16 cellular contexts compared by ENCODE assay signal in genomic region chr5:123811771-123812170, GRCh38.
DNase-seq lines count a peak whose midpoint lies in the region; ATAC-seq and TF ChIP-seq lines count a peak whose summit lies in the region.
"Had no signal": no experiment of that assay in that cellular context is flagged by ENCODE, and none has a peak within 500 bp of the region (broad histone marks: within the 10 kb centered on the region; RNA-seq: fewer than 3 reads in every experiment).

No MANE protein-coding gene starts in this region.

- H3K27ac Mint-ChIP-seq in Caco-2 (ENCODE audit: unreplicated experiment) (peak overlapping the region; percentile 73), neural crest cell (ENCODE audit: unreplicated experiment) (no peak overlapping the region)
- H3K27ac Mint-ChIP-seq: CD4-positive, alpha-beta T cell; H9 had no signal

- BruUV-seq in Caco-2 (replicated peaks; lab: Mats Ljungman, UMichigan), result no TSS peak
- no TSS peak for BruUV-seq in Panc1 (replicated peaks; lab: Mats Ljungman, UMichigan)
- BruUV-seq in OCI-LY7 (replicated peaks; lab: Mats Ljungman, UMichigan), result no TSS peak

- H3K9me2 ChIP-seq in OCI-LY7 (ENCODE audit: insufficient read depth, low read length), result no peaks in the 10 kb centered on the region

- no peak for ATAC-seq in Panc1
- ATAC-seq: K562 had no signal

- H3K4me2 ChIP-seq in OCI-LY7 (ENCODE audit: low read length), result no peak overlapping the region

- H3K27me3 ChIP-seq in Caco-2 (replicated peaks; ENCODE audit: control insufficient read depth, insufficient read depth, low read length) (no peaks in the 10 kb centered on the region), HUES6 (ENCODE audit: control insufficient read depth, insufficient read depth, low read length) (no peaks in the 10 kb centered on the region), Panc1 (ENCODE audit: control insufficient read depth, insufficient read depth, low read length) (no peaks in the 10 kb centered on the region), testis (no peaks in the 10 kb centered on the region)

- no peaks in the 10 kb centered on the region for H4K20me1 ChIP-seq in OCI-LY7 (ENCODE audit: insufficient read depth, low read length)

- intact Hi-C loops in Caco-2 (cut with micrococcal nuclease; ENCODE audit: unreplicated experiment), result no loop called here
- intact Hi-C loops in Panc1 (cut with micrococcal nuclease; ENCODE audit: unreplicated experiment), result loop anchor here (5.0 kb wide), 1 partner anchor 139 kb away; no protein-coding TSS in a partner anchor
- intact Hi-C loops in OCI-LY7 (cut with micrococcal nuclease; ENCODE audit: unreplicated experiment), result no loop called here
- intact Hi-C loops in testis (cut with DNase I; ENCODE audit: low total_unique reads), result no loop called here

- H3K4me3 Mint-ChIP-seq in Caco-2 (ENCODE audit: unreplicated experiment) (no peak overlapping the region), neural crest cell (peak overlapping the region; percentile 3)
- H3K4me3 Mint-ChIP-seq: CD4-positive, alpha-beta T cell; H9 had no signal

- H3K4me3 ChIP-seq in Caco-2 (ENCODE audit: low read depth, low read length), result no peak overlapping the region
- H3K4me3 ChIP-seq in HUES6 (ENCODE audit: low read depth, low read length), result no peak overlapping the region
- no peak overlapping the region for H3K4me3 ChIP-seq in Panc1 (ENCODE audit: low read depth in 2 of 2, low read length in 2 of 2)
- H3K4me3 ChIP-seq in OCI-LY7 (ENCODE audit: low read depth, low read length, poor library complexity, severe bottlenecking), result no peak overlapping the region
- no peak overlapping the region for H3K4me3 ChIP-seq in testis
- H3K4me3 ChIP-seq: K562 had no signal

- H3K4me1 Mint-ChIP-seq in Caco-2 (ENCODE audit: low read depth, unreplicated experiment) (peaks cover 31% of the 10 kb centered on the region), neural crest cell (peaks cover 90% of the 10 kb centered on the region)

- in situ Hi-C loops in Panc1 (cut with HindIII; ENCODE audit: low pct_unique_long_range_greater_than_20kb, low sequenced_read_pairs), result no loop called here

- CTCF ChIA-PET in Caco-2 (lab: Charles Lee), result no interaction called here
- CTCF ChIA-PET in Panc1 (lab: Charles Lee), result no interaction called here
- CTCF ChIA-PET in OCI-LY7 (lab: Charles Lee; ENCODE audit: unreplicated experiment), result no interaction called here

- H3K27ac ChIP-seq in HUES6 (ENCODE audit: low read depth, low read length), result 0 out of 2 replicates have a peak overlapping the region, but pooled peaks have one; percentile 32
- H3K27ac ChIP-seq in Panc1 (ENCODE audit: low read length), result peak overlapping the region; percentile 99
- no peak overlapping the region for H3K27ac ChIP-seq in OCI-LY7 (ENCODE audit: low read depth, low read length, poor library complexity, severe bottlenecking)
- H3K27ac ChIP-seq in testis, result no peak overlapping the region
- H3K27ac ChIP-seq: HL-60, RWPE1 had no signal

- no peak for TF ChIP-seq POLR2A in testis (IDR thresholded peaks at IDR 0.05)

- H3K9me3 Mint-ChIP-seq in Caco-2 (ENCODE audit: unreplicated experiment) (no peaks in the 10 kb centered on the region), neural crest cell (no peaks in the 10 kb centered on the region)
- H3K9me3 Mint-ChIP-seq: CD4-positive, alpha-beta T cell; H9 had no signal

- DNase-seq in Caco-2 (no peak), Panc1 (ENCODE audit: low read depth, low spot score) (no peak), neural crest cell (ENCODE audit: low read depth, low spot score) (no peak), OCI-LY7 (ENCODE audit: low spot score) (no peak), kidney tubule cell (ENCODE audit: low spot score) (no peak), testis (no peak)
- DNase-seq: CD4-positive, alpha-beta T cell; H9; NCI-H1436 treated with DMSO at 0.1 percent for 48 hours; NCI-H2081; NCI-H2227 treated with DMSO at 0.1 percent for 48 hours; OCI-M1 had no signal

- H2AFZ ChIP-seq in OCI-LY7 (ENCODE audit: low read length), result no peak overlapping the region

- TF ChIP-seq CTCF in Caco-2 (IDR thresholded peaks at IDR 0.05; ENCODE audit: insufficient read depth in 1 of 2, low read depth in 1 of 2, low read length in 1 of 2, severe bottlenecking in 1 of 2, unreplicated experiment in 1 of 2) (no peak), Panc1 (IDR thresholded peaks at IDR 0.05) (no peak), neural crest cell (conservative IDR thresholded peaks at IDR 0.05) (no peak), OCI-LY7 (conservative IDR thresholded peaks at IDR 0.05; ENCODE audit: low read length) (no peak), testis (IDR thresholded peaks at IDR 0.05) (no peak)

- H3K36me3 ChIP-seq in Caco-2 (ENCODE audit: control insufficient read depth, insufficient read depth, low read length), result no peaks in the 10 kb centered on the region
- H3K36me3 ChIP-seq in HUES6 (ENCODE audit: control insufficient read depth, insufficient read depth, low read length), result no peaks in the 10 kb centered on the region
- no peaks in the 10 kb centered on the region for H3K36me3 ChIP-seq in Panc1 (ENCODE audit: control insufficient read depth, insufficient read depth, low read length)
- no peaks in the 10 kb centered on the region for H3K36me3 ChIP-seq in OCI-LY7 (ENCODE audit: insufficient read depth, low read length)
- H3K36me3 ChIP-seq in testis (ENCODE audit: low read depth, missing control alignments), result no peaks in the 10 kb centered on the region

- 90 to 92% methylated on average over 2 of the region's 2 CpGs for WGBS in testis, 2 donors

- no peaks in the 10 kb centered on the region for H3K79me2 ChIP-seq in OCI-LY7 (ENCODE audit: insufficient read depth, low read depth, low read length)

- H3K27me3 Mint-ChIP-seq in Caco-2 (ENCODE audit: insufficient read depth, unreplicated experiment), result no peaks in the 10 kb centered on the region
- no peaks in the 10 kb centered on the region for H3K27me3 Mint-ChIP-seq in neural crest cell (ENCODE audit: low read depth)
- H3K27me3 Mint-ChIP-seq: CD4-positive, alpha-beta T cell had no signal

- H3K9ac ChIP-seq in HUES6 (ENCODE audit: low read length), result no peak overlapping the region

- H3K36me3 Mint-ChIP-seq in Caco-2 (ENCODE audit: insufficient read depth, unreplicated experiment) (no peaks in the 10 kb centered on the region), neural crest cell (ENCODE audit: low read depth) (no peaks in the 10 kb centered on the region)

- H3K4me1 ChIP-seq in Caco-2, result peaks cover 25% of the 10 kb centered on the region
- H3K4me1 ChIP-seq in HUES6 (ENCODE audit: control insufficient read depth, insufficient read depth, low read length), result peaks cover 83% of the 10 kb centered on the region
- H3K4me1 ChIP-seq in Panc1 (ENCODE audit: control insufficient read depth, insufficient read depth, low read length), result peaks cover 79% of the 10 kb centered on the region
- H3K4me1 ChIP-seq in OCI-LY7 (ENCODE audit: insufficient read depth, low read length, poor library complexity, severe bottlenecking), result peaks cover 26% of the 10 kb centered on the region
- H3K4me1 ChIP-seq in testis, result no peaks in the 10 kb centered on the region

- POLR2A ChIA-PET in Caco-2 (lab: Charles Lee), result no interaction called here
- POLR2A ChIA-PET in Panc1 (lab: Charles Lee), result no interaction called here
- POLR2A ChIA-PET in OCI-LY7 (lab: Charles Lee), result no interaction called here

- no peaks in the 10 kb centered on the region for H3K9me3 ChIP-seq in Caco-2
- H3K9me3 ChIP-seq in HUES6 (ENCODE audit: control insufficient read depth, insufficient read depth, low read depth, low read length), result no peaks in the 10 kb centered on the region
- H3K9me3 ChIP-seq in Panc1 (ENCODE audit: control insufficient read depth, insufficient read depth, low read depth, low read length), result peaks cover under 1% of the 10 kb centered on the region; the same call in 1 of the 2 replicates
- H3K9me3 ChIP-seq in OCI-LY7 (ENCODE audit: low read length), result no peaks in the 10 kb centered on the region
- H3K9me3 ChIP-seq in testis, result no peaks in the 10 kb centered on the region

Comparison
In these comparisons a context has a peak if more than half of its experiments do, and no peak if none do; other contexts are left out.
1. H3K27ac ChIP-seq: peak in HUES6 (single experiment) and Panc1 (single experiment); none in OCI-LY7 (single experiment) and testis (0 of 2).